10 cellular contexts compared by ENCODE assay signal in the genomic region with DNA sequence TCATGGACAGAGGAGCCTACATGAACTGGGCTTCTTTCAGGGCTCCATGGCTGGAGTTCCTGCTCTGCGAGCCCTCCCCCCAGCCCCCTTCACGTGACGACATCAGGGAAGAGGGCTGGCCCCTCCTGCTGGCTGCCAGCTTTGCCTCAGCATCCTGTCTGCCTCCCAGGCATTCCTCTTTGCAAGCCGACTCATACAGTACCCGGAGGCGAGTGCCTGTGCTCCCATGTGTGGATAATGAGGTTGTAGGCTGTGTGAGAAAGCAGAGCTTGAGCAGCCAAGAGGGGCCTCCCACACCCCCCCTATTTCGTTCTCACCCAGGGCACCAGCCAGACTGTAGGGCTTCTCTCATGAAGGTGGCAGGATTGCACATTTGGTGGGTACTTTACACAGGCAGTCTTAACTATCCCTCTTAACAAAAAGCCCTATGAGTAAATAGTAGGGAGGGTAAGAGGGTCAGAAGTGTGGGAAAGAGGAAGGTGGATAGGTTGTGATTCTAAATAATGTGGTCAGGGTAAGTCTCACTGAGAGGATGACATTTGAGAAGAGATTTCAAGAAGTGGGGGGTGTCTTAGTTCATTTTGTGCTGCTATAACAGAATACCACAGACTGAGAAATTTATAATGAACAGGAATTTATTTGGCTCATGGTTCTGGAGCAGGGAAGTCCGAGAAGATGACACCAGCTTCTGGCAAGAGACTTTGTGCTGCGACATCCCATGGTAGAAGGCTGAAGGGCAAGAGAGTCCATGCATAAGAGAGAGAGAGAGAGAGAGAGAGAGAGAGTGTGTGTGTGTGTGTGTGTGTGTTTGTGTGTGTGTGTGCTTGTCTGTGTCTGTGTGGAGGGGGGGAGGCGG.
DNase-seq lines count a peak whose midpoint lies in the region; ATAC-seq and TF ChIP-seq lines count a peak whose summit lies in the region.
"Had no signal": no experiment of that assay in that cellular context is flagged by ENCODE, and none has a peak within 500 bp of the region (broad histone marks: within the 10 kb centered on the region; RNA-seq: fewer than 3 reads in every experiment).

No MANE protein-coding gene starts in this region.

- no CpG with 5 or more reads among the region's 10 CpGs for WGBS in IMR-90 (ENCODE audit: extremely low coverage in 2 of 2, insufficient read length in 1 of 2), 2 experiments
- 28% methylated on average over 9 of the region's 10 CpGs for WGBS in mammary epithelial cell (ENCODE audit: low coverage, missing lambda C conversion rate)

- H3K4ac ChIP-seq in IMR-90 (ENCODE audit: low read depth, low read length), result 0 out of 2 replicates have a peak overlapping the region, but pooled peaks have one; percentile 2

- no peaks in the 10 kb centered on the region for H3K27me3 ChIP-seq in BJ (ENCODE audit: control insufficient read depth, insufficient read depth, low read length)
- no peaks in the 10 kb centered on the region; the same call in 1 of the 2 replicates for H3K27me3 ChIP-seq in IMR-90 (ENCODE audit: control insufficient read depth, insufficient read depth, low read length)
- no peaks in the 10 kb centered on the region for H3K27me3 ChIP-seq in mammary epithelial cell (ENCODE audit: insufficient read depth, low read length)
- H3K27me3 ChIP-seq in left lung, result no peaks in the 10 kb centered on the region

- TF ChIP-seq RAD21 in IMR-90 (IDR thresholded peaks at IDR 0.05; ENCODE audit: low read length), result peak; percentile 15; the same call in 1 of the 2 replicates

- H3K4me2 ChIP-seq in IMR-90 (ENCODE audit: low read depth, low read length) (no peak overlapping the region), mammary epithelial cell (ENCODE audit: insufficient read depth, low read depth, low read length) (no peak overlapping the region)

- no peak overlapping the region for H2BK5ac ChIP-seq in IMR-90 (ENCODE audit: low read depth, low read length, poor library complexity, severe bottlenecking)

- intact Hi-C loops in IMR-90 (cut with micrococcal nuclease), result no loop called here
- intact Hi-C loops in mammary epithelial cell (cut with micrococcal nuclease), result no loop called here
- intact Hi-C loops in left lung (cut with DNase I), result no loop called here

- ATAC-seq in IMR-90 (ENCODE audit: low read depth) (peak; percentile 77), left lung (peak; percentile 19), GM21515 (IDR thresholded peaks at IDR 0.05; ENCODE audit: unreplicated experiment) (no peak), GM19455 (IDR thresholded peaks at IDR 0.05; ENCODE audit: unreplicated experiment) (no peak)

- H3K4me1 ChIP-seq in IMR-90 (ENCODE audit: control insufficient read depth, insufficient read depth, low read length), result peaks cover 6% of the 10 kb centered on the region; the same call in 1 of the 2 replicates
- no peaks in the 10 kb centered on the region for H3K4me1 ChIP-seq in mammary epithelial cell (ENCODE audit: insufficient read depth, low read length)
- H3K4me1 ChIP-seq in left lung, result no peaks in the 10 kb centered on the region

- peak overlapping the region; percentile 60 for H2AK9ac ChIP-seq in IMR-90 (replicated peaks; ENCODE audit: low read depth, low read length, poor library complexity)

- CTCF ChIA-PET in BJ (lab: Yijun Ruan, JAX), result interaction anchor here (0.8 to 1.9 kb wide), 3 partner anchors 10 to 38 kb away, joined by 3 to 5 read pairs (median 3); no protein-coding TSS in a partner anchor
- CTCF ChIA-PET in IMR-90 (lab: Yijun Ruan, JAX), result no interaction called here
- CTCF ChIA-PET in mammary epithelial cell (lab: Charles Lee; ENCODE audit: low non-redundant PET), result no interaction called here
- CTCF ChIA-PET in activated CD4-positive, alpha-beta T cell treated with anti-CD3 and anti-CD28 coated beads, Interleukin-2, amount 10 ng/mL, durations not matched to agents 7 days and 5 days (lab: Charles Lee), result no interaction called here

- peak overlapping the region; percentile 88 for H2AFZ ChIP-seq in IMR-90 (replicated peaks; ENCODE audit: low read length, poor library complexity)
- H2AFZ ChIP-seq in mammary epithelial cell (ENCODE audit: low read depth, low read length), result no peak overlapping the region

- H3K27ac ChIP-seq in IMR-90 (ENCODE audit: insufficient read depth, low read length) (no peak overlapping the region), mammary epithelial cell (ENCODE audit: insufficient read depth, low read depth, low read length) (no peak overlapping the region), left lung (no peak overlapping the region)

- dilution Hi-C loops in IMR-90 (cut with HindIII; ENCODE audit: low sequenced_read_pairs, unreplicated experiment) (no loop called here), mammary epithelial cell (cut with HindIII; ENCODE audit: low sequenced_read_pairs) (no loop called here)

- H4K20me1 ChIP-seq in IMR-90 (ENCODE audit: insufficient read depth, low read length), result no peaks in the 10 kb centered on the region
- no peaks in the 10 kb centered on the region for H4K20me1 ChIP-seq in mammary epithelial cell (ENCODE audit: insufficient read depth, low read length)

- H3K36me3 ChIP-seq in BJ (ENCODE audit: control insufficient read depth, insufficient read depth, low read length) (no peaks in the 10 kb centered on the region), IMR-90 (ENCODE audit: control insufficient read depth, insufficient read depth, low read length) (no peaks in the 10 kb centered on the region), mammary epithelial cell (ENCODE audit: insufficient read depth, low read length) (no peaks in the 10 kb centered on the region), left lung (no peaks in the 10 kb centered on the region)

- H3K4me3 ChIP-seq in BJ (ENCODE audit: low read depth, low read length), result no peak overlapping the region
- no peak overlapping the region for H3K4me3 ChIP-seq in IMR-90 (ENCODE audit: insufficient read depth, low read depth, low read length)
- H3K4me3 ChIP-seq in mammary epithelial cell (replicated peaks in 1 of 3; ENCODE audit: insufficient read depth in 1 of 3, low read depth in 2 of 3, low read length in 3 of 3), result no peak overlapping the region
- no peak overlapping the region for H3K4me3 ChIP-seq in left lung

- peak overlapping the region; percentile 34; the same call in 1 of the 2 replicates for H2BK120ac ChIP-seq in IMR-90 (ENCODE audit: low read depth, low read length)

- no peaks in the 10 kb centered on the region for H3K9me1 ChIP-seq in IMR-90 (ENCODE audit: insufficient read depth, low read length)

- H3K9ac ChIP-seq in IMR-90 (ENCODE audit: low read depth, low read length) (no peak overlapping the region), mammary epithelial cell (ENCODE audit: insufficient read depth, low read length) (no peak overlapping the region)

- H3K79me2 ChIP-seq in mammary epithelial cell (ENCODE audit: insufficient read depth, low read length), result no peaks in the 10 kb centered on the region

- H3K4me1 Mint-ChIP-seq in activated CD4-positive, alpha-beta T cell treated with anti-CD3 and anti-CD28 coated beads, Interleukin-2, amount 10 ng/mL, durations not matched to agents 7 days and 5 days, result no peaks in the 10 kb centered on the region

- H3K23ac ChIP-seq in IMR-90 (ENCODE audit: low read depth, low read length), result no peak overlapping the region

- no peak for TF ChIP-seq POLR2A in IMR-90 (IDR thresholded peaks at IDR 0.05; ENCODE audit: low read depth, low read length)

- no peaks in the 10 kb centered on the region for H3K79me1 ChIP-seq in IMR-90 (ENCODE audit: low read depth in 1 of 2, low read length in 2 of 2)

- BruUV-seq in IMR-90 (replicated peaks; lab: Mats Ljungman, UMichigan) (no TSS peak), mammary epithelial cell (replicated peaks; lab: Mats Ljungman, UMichigan) (no TSS peak)

- in situ Hi-C loops in IMR-90 (cut with MboI; ENCODE audit: low sequenced_read_pairs), result no loop called here
- in situ Hi-C loops in mammary epithelial cell (cut with MboI; ENCODE audit: low sequenced_read_pairs in 2 of 2), result no loop called here

- no peak overlapping the region for H4K5ac ChIP-seq in IMR-90 (ENCODE audit: low read depth, low read length)

- H3K36me3 Mint-ChIP-seq in activated CD4-positive, alpha-beta T cell treated with anti-CD3 and anti-CD28 coated beads, Interleukin-2, amount 10 ng/mL, durations not matched to agents 7 days and 5 days (ENCODE audit: low read depth), result no peaks in the 10 kb centered on the region

- DNase-seq in BJ (ENCODE audit: low read depth), result peak; percentile 85
- DNase-seq in IMR-90, result peak; percentile 60
- DNase-seq in mammary epithelial cell, result peak; percentile 34
- DNase-seq in left lung, result no peak
- DNase-seq in activated CD4-positive, alpha-beta T cell treated with anti-CD3 and anti-CD28 coated beads, Interleukin-2, amount 10 ng/mL, durations not matched to agents 7 days and 5 days, result no peak
- no peak for DNase-seq in SKM-1 treated with dmso at 0.1 percent for 144 hours (lab: John Stamatoyannopoulos, UW; ENCODE audit: unreplicated experiment)
- DNase-seq: KBM-7, left cardiac atrium had no signal

- H2AK5ac ChIP-seq in IMR-90 (ENCODE audit: low read depth, low read length), result no peak overlapping the region

- TF ChIP-seq CTCF in BJ (IDR thresholded peaks at IDR 0.05; ENCODE audit: insufficient read depth, low read depth, low read length), result peak; percentile 34
- TF ChIP-seq CTCF in IMR-90 (conservative IDR thresholded peaks at IDR 0.05; ENCODE audit: low read depth, low read length), result peak; percentile 14; the same call in 1 of the 2 replicates
- TF ChIP-seq CTCF in mammary epithelial cell (conservative IDR thresholded peaks at IDR 0.05 in 1 of 2, IDR thresholded peaks at IDR 0.05 in 1 of 2; ENCODE audit: extremely low read depth in 1 of 2, insufficient read depth in 1 of 2, low read depth in 1 of 2, low read length in 2 of 2), result no peak
- no peak for TF ChIP-seq CTCF in left lung (IDR thresholded peaks at IDR 0.05)

- no peak overlapping the region for H2BK20ac ChIP-seq in IMR-90 (ENCODE audit: low read depth, low read length)

- H3K9me3 Mint-ChIP-seq in activated CD4-positive, alpha-beta T cell treated with anti-CD3 and anti-CD28 coated beads, Interleukin-2, amount 10 ng/mL, durations not matched to agents 7 days and 5 days, result no peaks in the 10 kb centered on the region

- POLR2A ChIA-PET in BJ (lab: Charles Lee), result interaction anchor here (0.6 kb wide), 1 partner anchor 52 kb away, joined by 6 read pairs; no protein-coding TSS in a partner anchor
- POLR2A ChIA-PET in IMR-90 (lab: Charles Lee; ENCODE audit: unreplicated experiment), result no interaction called here
- POLR2A ChIA-PET in activated CD4-positive, alpha-beta T cell treated with anti-CD3 and anti-CD28 coated beads, Interleukin-2, amount 10 ng/mL, durations not matched to agents 7 days and 5 days (lab: Charles Lee), result no interaction called here

- H3K18ac ChIP-seq in IMR-90 (ENCODE audit: low read depth, low read length), result no peak overlapping the region

- no peak overlapping the region for H3K56ac ChIP-seq in IMR-90 (ENCODE audit: extremely low read depth, insufficient read depth, low read length)

- H4K8ac ChIP-seq in IMR-90 (ENCODE audit: low read depth in 2 of 2, low read length in 2 of 2), result no peak overlapping the region; a peak in 1 of 4 replicates

- no peak overlapping the region for H3K14ac ChIP-seq in IMR-90 (replicated peaks; ENCODE audit: low read depth, low read length)

- no peak overlapping the region for H4K91ac ChIP-seq in IMR-90 (ENCODE audit: insufficient read depth, low read depth, low read length)

- H3K4me3 Mint-ChIP-seq in activated CD4-positive, alpha-beta T cell treated with anti-CD3 and anti-CD28 coated beads, Interleukin-2, amount 10 ng/mL, durations not matched to agents 7 days and 5 days, result no peak overlapping the region

- H3K27ac Mint-ChIP-seq in activated CD4-positive, alpha-beta T cell treated with anti-CD3 and anti-CD28 coated beads, Interleukin-2, amount 10 ng/mL, durations not matched to agents 7 days and 5 days, result no peak overlapping the region

- no peaks in the 10 kb centered on the region for H3K27me3 Mint-ChIP-seq in activated CD4-positive, alpha-beta T cell treated with anti-CD3 and anti-CD28 coated beads, Interleukin-2, amount 10 ng/mL, durations not matched to agents 7 days and 5 days

- H2BK15ac ChIP-seq in IMR-90 (ENCODE audit: low read depth, low read length), result no peak overlapping the region; the same call in 2 of the 3 replicates

- H3K9me3 ChIP-seq in IMR-90 (ENCODE audit: control insufficient read depth, insufficient read depth, low read length), result no peaks in the 10 kb centered on the region
- no peaks in the 10 kb centered on the region for H3K9me3 ChIP-seq in mammary epithelial cell (replicated peaks; ENCODE audit: insufficient read depth, low read length)
- no peaks in the 10 kb centered on the region for H3K9me3 ChIP-seq in left lung

Comparison
In these comparisons a context has a peak if more than half of its experiments do, and no peak if none do; other contexts are left out.
1. DNase-seq: peak in BJ (single experiment), IMR-90 (single experiment) and mammary epithelial cell (single experiment); none in left lung (0 of 2), activated CD4-positive, alpha-beta T cell treated with anti-CD3 and anti-CD28 coated beads, Interleukin-2, amount 10 ng/mL, durations not matched to agents 7 days and 5 days (single experiment) and SKM-1 treated with dmso at 0.1 percent for 144 hours (single experiment).
2. CTCF ChIP-seq: peak in BJ (single experiment) and IMR-90 (single experiment); none in mammary epithelial cell (0 of 2) and left lung (0 of 2).
3. ATAC-seq: peak in IMR-90 (single experiment) and left lung (single experiment); none in GM21515 (single experiment) and GM19455 (single experiment).